ENCODE assay signal across 23 cellular contexts in genomic region chr1:102886638-102887037, GRCh38.
"Had no signal": no experiment of that assay in that cellular context is flagged by ENCODE, and none has a peak within 500 bp of the region (broad histone marks: within the 10 kb centered on the region; RNA-seq: fewer than 3 reads in every experiment).

No MANE protein-coding gene starts in this region.

- FAIRE-seq: RCC 7860 had no signal

- H3K4me1 ChIP-seq: SJCRH30 had no signal

- H3K36me3 ChIP-seq: SJCRH30 had no signal

- ATAC-seq: Right ventricle myocardium inferior, SK-N-SH treated with all-trans-retinoic acid at 6 μM for 48 hours had no signal

- H3K27me3 ChIP-seq: SJCRH30 had no signal

- H3K9me3 ChIP-seq: SJCRH30 had no signal

- DNase-seq: IMR-90, Karpas-422, KG1, MM.1S, NCI-H1092 treated with DMSO at 0.1 percent for 48 hours, NCI-H1436, NCI-H1694, NCI-H187 treated with DMSO at 0.1 percent for 48 hours, NCI-H2029 treated with DMSO at 0.1 percent for 48 hours, NCI-H2171, NCI-H226, NCI-H446, NCI-H510A, NCI-H524 treated with DMSO at 0.1 percent for 48 hours, NCI-H69, NCI-H774, RPMI8226, SHP77 treated with DMSO at 0.1 percent for 48 hours, SJCRH30 had no signal

- H3K27ac ChIP-seq: HL-60, SJCRH30 had no signal

- H3K4me3 ChIP-seq: SJCRH30 had no signal
